Comparison of ENCODE assay signal across 8 cellular contexts in the genomic region with DNA sequence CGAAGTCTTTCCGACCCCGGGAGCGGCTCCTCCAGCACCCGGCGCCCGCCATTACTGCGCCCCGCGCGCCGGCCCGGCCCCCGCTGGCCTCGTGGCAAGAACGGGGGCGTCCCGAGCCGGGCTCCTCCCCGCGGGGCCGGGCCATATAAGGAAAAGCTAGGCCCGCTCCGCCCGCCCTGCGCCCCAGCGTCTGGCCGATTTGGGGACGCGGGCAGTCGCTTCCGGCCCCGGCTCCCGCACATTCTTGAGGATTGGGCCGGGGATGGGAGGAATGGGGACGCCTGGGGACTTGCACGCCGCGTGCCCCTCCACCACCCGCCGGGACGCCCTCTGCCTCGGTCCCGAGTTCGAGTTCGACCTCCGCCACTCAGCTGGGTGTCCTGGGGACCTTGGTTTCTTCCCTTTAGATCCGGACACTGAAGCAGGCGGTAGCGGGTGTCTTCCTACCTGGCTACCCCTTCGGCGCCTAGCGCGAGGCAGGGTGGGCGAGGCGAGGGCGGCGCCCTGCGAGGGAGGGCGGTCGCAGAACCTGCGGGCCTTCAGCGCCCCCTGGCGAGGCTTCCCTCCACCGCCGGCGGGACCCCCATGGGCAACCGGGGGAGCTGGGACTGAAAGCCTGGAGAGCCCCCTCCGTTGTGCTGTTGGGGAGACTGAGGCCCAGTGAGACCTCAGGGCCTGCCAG. TPM values are rescaled to one million over a fixed set of nuclear protein-coding genes. Genes with fewer than 3 reads are reported as not detected.
DNase-seq lines count a peak whose midpoint lies in the region; ATAC-seq and TF ChIP-seq lines count a peak whose summit lies in the region.

No MANE protein-coding gene starts in this region.

- CTCF ChIA-PET in activated B cell treated with CpG ODN at 0.5 μM for 24 hours (lab: Charles Lee) = interaction anchor here (0.6 to 2.9 kb wide), 9 partner anchors 11 to 452 kb away, joined by 3 to 15 read pairs (median 7); a partner anchor contains a TSS

- ATAC-seq in activated B cell treated with CpG ODN at 0.5 μM for 24 hours (ENCODE audit: low read depth) = peak; percentile 78

- peak overlapping the region; percentile 86 for H3K4me3 Mint-ChIP-seq in activated B cell treated with CpG ODN at 0.5 μM for 24 hours

- H3K9me3 Mint-ChIP-seq in activated B cell treated with CpG ODN at 0.5 μM for 24 hours = no peaks in the 10 kb centered on the region

- DNase-seq in C1 segment of cervical spinal cord (lab: John Stamatoyannopoulos, UW) = peak in 13 of 14 donors; percentile 17 to 96 (median 81)
- DNase-seq in GM20000 (ENCODE audit: low spot score) = peak; percentile 97
- peak; percentile 83 for DNase-seq in activated B cell treated with CpG ODN at 0.5 μM for 24 hours
- DNase-seq in cardiac fibroblast (ENCODE audit: low read depth in 2 of 2) = peak; percentile 82 to 91
- peak; percentile 82 for DNase-seq in islet precursor cell
- DNase-seq in stimulated activated CD4-positive, alpha-beta T cell treated with anti-CD3 and anti-CD28 coated beads, Interleukin-15, amount 100 ng/mL, for 1 hour (ENCODE audit: low read depth in 1 of 2, low spot score in 1 of 2) = peak; percentile 73 to 85
- no peak for DNase-seq in DMS153 treated with DMSO at 0.1 percent for 48 hours (lab: John Stamatoyannopoulos, UW; ENCODE audit: unreplicated experiment)

- peak; percentile 69 for TF ChIP-seq RAD21 in Ishikawa (IDR thresholded peaks at IDR 0.05; ENCODE audit: low read depth)

- intact Hi-C loops in activated B cell treated with CpG ODN at 0.5 μM for 24 hours (cut with micrococcal nuclease) = loop anchor here (1.0 to 10.0 kb wide), 12 partner anchors 22 to 818 kb away; a partner anchor contains a TSS

- TF ChIP-seq CTCF in GM20000 (IDR thresholded peaks at IDR 0.05; ENCODE audit: extremely low read depth, missing control alignments) (peak; percentile 74), activated B cell treated with CpG ODN at 0.5 μM for 24 hours (IDR thresholded peaks at IDR 0.05) (peak; percentile 49), cardiac fibroblast (IDR thresholded peaks at IDR 0.05; ENCODE audit: low read depth, low read length) (peak; percentile 64)

- peak overlapping the region; percentile 75 to 90 for H3K4me3 ChIP-seq in cardiac fibroblast (replicated peaks in 1 of 2; ENCODE audit: low read depth in 2 of 2, low read length in 2 of 2)

- POLR2A ChIA-PET in activated B cell treated with CpG ODN at 0.5 μM for 24 hours (lab: Charles Lee) = interaction anchor here (0.8 to 4.3 kb wide), 13 partner anchors 18 to 661 kb away, joined by 3 to 41 read pairs (median 4); a partner anchor contains a TSS

- TF ChIP-seq EP300 in Ishikawa (IDR thresholded peaks at IDR 0.05; ENCODE audit: borderline replicate concordance) = 0 out of 2 replicates have a peak, but pooled peaks have one; percentile 27

- peaks cover 51% of the 10 kb centered on the region for H3K4me1 Mint-ChIP-seq in activated B cell treated with CpG ODN at 0.5 μM for 24 hours

- peak overlapping the region; percentile 80 for H3K27ac Mint-ChIP-seq in activated B cell treated with CpG ODN at 0.5 μM for 24 hours

- H3K36me3 Mint-ChIP-seq in activated B cell treated with CpG ODN at 0.5 μM for 24 hours (ENCODE audit: low read depth) = no peaks in the 10 kb centered on the region

- H3K27me3 Mint-ChIP-seq in activated B cell treated with CpG ODN at 0.5 μM for 24 hours = no peaks in the 10 kb centered on the region

TF ChIP-seq in Ishikawa, 13 proteins besides CTCF, POLR2A, EP300 and RAD21:
- TF ChIP-seq NFIC (IDR thresholded peaks at IDR 0.05) = no peak
- peak; percentile 65 for TF ChIP-seq TEAD4 (IDR thresholded peaks at IDR 0.05)
- TF ChIP-seq CREB1 (IDR thresholded peaks at IDR 0.05; ENCODE audit: low read depth) = no peak
- TF ChIP-seq CEBPB (IDR thresholded peaks at IDR 0.05) = no peak
- TF ChIP-seq, protein P1, sequence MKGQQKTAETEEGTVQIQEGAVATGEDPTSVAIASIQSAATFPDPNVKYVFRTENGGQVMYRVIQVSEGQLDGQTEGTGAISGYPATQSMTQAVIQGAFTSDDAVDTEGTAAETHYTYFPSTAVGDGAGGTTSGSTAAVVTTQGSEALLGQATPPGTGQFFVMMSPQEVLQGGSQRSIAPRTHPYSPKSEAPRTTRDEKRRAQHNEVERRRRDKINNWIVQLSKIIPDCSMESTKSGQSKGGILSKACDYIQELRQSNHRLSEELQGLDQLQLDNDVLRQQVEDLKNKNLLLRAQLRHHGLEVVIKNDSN (IDR thresholded peaks at IDR 0.05) = peak; percentile 42; the same call in 1 of the 2 replicates
- peak; percentile 89 for TF ChIP-seq YY1 (IDR thresholded peaks at IDR 0.05; ENCODE audit: low read depth)
- TF ChIP-seq ZBTB7A (IDR thresholded peaks at IDR 0.05; ENCODE audit: low read depth) = peak; percentile 99
- TF ChIP-seq FOXM1 (IDR thresholded peaks at IDR 0.05; ENCODE audit: borderline replicate concordance, low read depth) = no peak
- TF ChIP-seq, protein P2, sequence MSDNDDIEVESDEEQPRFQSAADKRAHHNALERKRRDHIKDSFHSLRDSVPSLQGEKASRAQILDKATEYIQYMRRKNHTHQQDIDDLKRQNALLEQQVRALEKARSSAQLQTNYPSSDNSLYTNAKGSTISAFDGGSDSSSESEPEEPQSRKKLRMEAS (IDR thresholded peaks at IDR 0.05) = peak; percentile 84
- TF ChIP-seq TCF12 (IDR thresholded peaks at IDR 0.05; ENCODE audit: low read depth) = peak; percentile 62; the same call in 1 of the 2 replicates
- peak; percentile 92 for TF ChIP-seq TAF1 (IDR thresholded peaks at IDR 0.05; ENCODE audit: low read depth)
- TF ChIP-seq EGR1 (IDR thresholded peaks at IDR 0.05) = no peak
- TF ChIP-seq, protein P3, sequence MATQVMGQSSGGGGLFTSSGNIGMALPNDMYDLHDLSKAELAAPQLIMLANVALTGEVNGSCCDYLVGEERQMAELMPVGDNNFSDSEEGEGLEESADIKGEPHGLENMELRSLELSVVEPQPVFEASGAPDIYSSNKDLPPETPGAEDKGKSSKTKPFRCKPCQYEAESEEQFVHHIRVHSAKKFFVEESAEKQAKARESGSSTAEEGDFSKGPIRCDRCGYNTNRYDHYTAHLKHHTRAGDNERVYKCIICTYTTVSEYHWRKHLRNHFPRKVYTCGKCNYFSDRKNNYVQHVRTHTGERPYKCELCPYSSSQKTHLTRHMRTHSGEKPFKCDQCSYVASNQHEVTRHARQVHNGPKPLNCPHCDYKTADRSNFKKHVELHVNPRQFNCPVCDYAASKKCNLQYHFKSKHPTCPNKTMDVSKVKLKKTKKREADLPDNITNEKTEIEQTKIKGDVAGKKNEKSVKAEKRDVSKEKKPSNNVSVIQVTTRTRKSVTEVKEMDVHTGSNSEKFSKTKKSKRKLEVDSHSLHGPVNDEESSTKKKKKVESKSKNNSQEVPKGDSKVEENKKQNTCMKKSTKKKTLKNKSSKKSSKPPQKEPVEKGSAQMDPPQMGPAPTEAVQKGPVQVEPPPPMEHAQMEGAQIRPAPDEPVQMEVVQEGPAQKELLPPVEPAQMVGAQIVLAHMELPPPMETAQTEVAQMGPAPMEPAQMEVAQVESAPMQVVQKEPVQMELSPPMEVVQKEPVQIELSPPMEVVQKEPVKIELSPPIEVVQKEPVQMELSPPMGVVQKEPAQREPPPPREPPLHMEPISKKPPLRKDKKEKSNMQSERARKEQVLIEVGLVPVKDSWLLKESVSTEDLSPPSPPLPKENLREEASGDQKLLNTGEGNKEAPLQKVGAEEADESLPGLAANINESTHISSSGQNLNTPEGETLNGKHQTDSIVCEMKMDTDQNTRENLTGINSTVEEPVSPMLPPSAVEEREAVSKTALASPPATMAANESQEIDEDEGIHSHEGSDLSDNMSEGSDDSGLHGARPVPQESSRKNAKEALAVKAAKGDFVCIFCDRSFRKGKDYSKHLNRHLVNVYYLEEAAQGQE (IDR thresholded peaks at IDR 0.05; ENCODE audit: low read depth) = no peak

RNA-seq across cellular contexts. Expression of a gene that starts 3.8 kb away (rescaled TPM):
- total RNA-seq in activated B cell treated with CpG ODN at 0.5 μM for 24 hours = 2.8 and 3.1 TPM in 2 replicates

RNA-seq across cellular contexts. Expression of a gene that starts 22.4 kb away (rescaled TPM):
- total RNA-seq in activated B cell treated with CpG ODN at 0.5 μM for 24 hours = 9.0 and 9.5 TPM in 2 replicates

RNA-seq across cellular contexts. Expression of a gene that starts 37.8 kb away (rescaled TPM):
- total RNA-seq in activated B cell treated with CpG ODN at 0.5 μM for 24 hours = 0.12 and 0.16 TPM in 2 replicates

RNA-seq across cellular contexts. Expression of a gene that starts 55.4 kb away (rescaled TPM):
- not detected in 2 replicates for total RNA-seq in activated B cell treated with CpG ODN at 0.5 μM for 24 hours
